Comparison of ENCODE assay signal across 25 cellular contexts in genomic region chr14:105941226-105942166, GRCh38.
A peak's percentile ranks its signal among the peaks of the same experiment; 100 is the strongest.
DNase-seq lines count a peak whose midpoint lies in the region; ATAC-seq, FAIRE-seq and TF ChIP-seq lines count a peak whose summit lies in the region.
"Had no signal": no experiment of that assay in that cellular context is flagged by ENCODE, and none has a peak within 500 bp of the region (broad histone marks: within the 10 kb centered on the region; RNA-seq: fewer than 3 reads in every experiment).

No MANE protein-coding gene starts in this region.

- no peaks in the 10 kb centered on the region for H3K4me1 Mint-ChIP-seq in osteocyte (ENCODE audit: unreplicated experiment)

- FAIRE-seq in kidney (lab: Jason Lieb, UNC), result no peak
- FAIRE-seq: A549 had no signal

- no peak overlapping the region for H3K27ac Mint-ChIP-seq in osteocyte (ENCODE audit: unreplicated experiment)
- H3K27ac Mint-ChIP-seq: CD4-positive, alpha-beta T cell had no signal

- H3K36me3 ChIP-seq in RWPE2 (ENCODE audit: low read depth), result no peaks in the 10 kb centered on the region
- no peaks in the 10 kb centered on the region for H3K36me3 ChIP-seq in kidney (ENCODE audit: control insufficient read depth in 1 of 2, insufficient read depth in 2 of 2, low read length in 2 of 2)
- H3K36me3 ChIP-seq: BLaER1 treated with 17β-estradiol and CSF1 and Interleukin-3, amounts not matched to agents 10 nM and 100 nM; MG63; SJCRH30 had no signal

- no peak overlapping the region for H3K27ac ChIP-seq in RWPE2 (ENCODE audit: poor library complexity, severe bottlenecking)
- no peak overlapping the region for H3K27ac ChIP-seq in kidney (ENCODE audit: low read depth in 2 of 2, low read length in 2 of 2)
- H3K27ac ChIP-seq: A549; BLaER1 treated with 17β-estradiol and CSF1 and Interleukin-3, amounts not matched to agents 10 nM and 100 nM; SJCRH30 had no signal

- H3K9ac ChIP-seq in kidney (ENCODE audit: low read length in 2 of 2), result no peak overlapping the region
- H3K9ac ChIP-seq: BLaER1 treated with 17β-estradiol and CSF1 and Interleukin-3, amounts not matched to agents 10 nM and 100 nM had no signal

- H3K27me3 ChIP-seq in RWPE2 (ENCODE audit: insufficient read depth, poor library complexity, severe bottlenecking), result peaks cover 6% of the 10 kb centered on the region
- H3K27me3 ChIP-seq: BLaER1 treated with 17β-estradiol and CSF1 and Interleukin-3, amounts not matched to agents 10 nM and 100 nM; MG63 had no signal

- H3K4me1 ChIP-seq in RWPE2 (ENCODE audit: insufficient read depth, poor library complexity, severe bottlenecking) (no peaks in the 10 kb centered on the region), kidney (ENCODE audit: control insufficient read depth in 1 of 2, insufficient read depth in 1 of 2, low read depth in 1 of 2, low read length in 2 of 2) (no peaks in the 10 kb centered on the region)
- H3K4me1 ChIP-seq: A549; BLaER1 treated with 17β-estradiol and CSF1 and Interleukin-3, amounts not matched to agents 10 nM and 100 nM; SJCRH30 had no signal

- H3K4me3 Mint-ChIP-seq in osteocyte (ENCODE audit: unreplicated experiment), result no peak overlapping the region
- H3K4me3 Mint-ChIP-seq: CD4-positive, alpha-beta T cell had no signal

- intact Hi-C loops in kidney (cut with DNase I), result no loop called here

- H3K9me3 ChIP-seq in RWPE2 (ENCODE audit: severe bottlenecking), result peaks cover 13% of the 10 kb centered on the region
- H3K9me3 ChIP-seq in kidney (ENCODE audit: control insufficient read depth in 1 of 2, low read length in 2 of 2), result peaks cover 0 to 10% of the 10 kb centered on the region in 2 donors
- H3K9me3 ChIP-seq: BLaER1 treated with 17β-estradiol and CSF1 and Interleukin-3, amounts not matched to agents 10 nM and 100 nM; MG63; SJCRH30 had no signal

- DNase-seq in RWPE2 (ENCODE audit: low spot score) (peak; percentile 54), kidney (peak; percentile 47), osteocyte (ENCODE audit: extremely low spot score, unreplicated experiment) (peak; percentile 77), SHP77 (lab: John Stamatoyannopoulos, UW) (no peak), NCI-H345 treated with DMSO at 0.1 percent for 48 hours (lab: John Stamatoyannopoulos, UW; ENCODE audit: unreplicated experiment) (no peak), NCI-H1092 (lab: John Stamatoyannopoulos, UW) (no peak)
- DNase-seq in activated CD8-positive, alpha-beta memory T cell treated with anti-CD3 and anti-CD28 coated beads, Interleukin-2, amount 50 U/mL, for 48 hours, result peak; percentile 44
- DNase-seq: AML-193, COR-L47, DMS53, GOT3, HCEC 1CT, IMR-90, KG1, MG63, NCI-H2029, NCI-H446 treated with DMSO at 0.1 percent for 48 hours, NCI-H526 treated with DMSO at 0.1 percent for 48 hours, SJCRH30 had no signal

- H3K36me3 Mint-ChIP-seq in osteocyte (ENCODE audit: unreplicated experiment), result no peaks in the 10 kb centered on the region

- no peak for ATAC-seq in RWPE2 (ENCODE audit: low read depth)
- no peak for ATAC-seq in HG02610 (IDR thresholded peaks at IDR 0.05; ENCODE audit: unreplicated experiment)
- ATAC-seq: A549, Panc1, SK-N-SH treated with all-trans-retinoic acid at 6 μM for 48 hours had no signal

- no peaks in the 10 kb centered on the region for H3K27me3 Mint-ChIP-seq in osteocyte (ENCODE audit: unreplicated experiment)

- peaks cover 41% of the 10 kb centered on the region for H3K9me3 Mint-ChIP-seq in osteocyte (ENCODE audit: unreplicated experiment)

- no peak for TF ChIP-seq CTCF in RWPE2 (IDR thresholded peaks at IDR 0.05; ENCODE audit: poor library complexity, severe bottlenecking)
- no peak for TF ChIP-seq CTCF in kidney (IDR thresholded peaks at IDR 0.05; ENCODE audit: borderline replicate concordance, extremely low read depth, insufficient read depth)
- TF ChIP-seq CTCF in osteocyte (IDR thresholded peaks at IDR 0.05), result no peak

- H3K4me3 ChIP-seq in RWPE2 (ENCODE audit: severe bottlenecking) (no peak overlapping the region), kidney (ENCODE audit: low read length in 2 of 2) (no peak overlapping the region)
- H3K4me3 ChIP-seq: A549; BLaER1 treated with 17β-estradiol and CSF1 and Interleukin-3, amounts not matched to agents 10 nM and 100 nM; MG63; SJCRH30 had no signal

Comparison
In these comparisons a context has a peak if more than half of its experiments do, and no peak if none do; other contexts are left out.
1. DNase-seq: peak in RWPE2 (single experiment), activated CD8-positive, alpha-beta memory T cell treated with anti-CD3 and anti-CD28 coated beads, Interleukin-2, amount 50 U/mL, for 48 hours (single experiment), kidney (single experiment) and osteocyte (single experiment); none in SHP77 (0 of 2), NCI-H345 treated with DMSO at 0.1 percent for 48 hours (single experiment) and NCI-H1092 (single experiment).